In genomic region chr11:8787372-8787771, GRCh38 we compare ENCODE assay signal across 21 cellular contexts.
DNase-seq lines count a peak whose midpoint lies in the region; ATAC-seq and TF ChIP-seq lines count a peak whose summit lies in the region.
"Had no signal": no experiment of that assay in that cellular context is flagged by ENCODE, and none has a peak within 500 bp of the region (broad histone marks: within the 10 kb centered on the region; RNA-seq: fewer than 3 reads in every experiment).

No MANE protein-coding gene starts in this region.

- H4K20me1 ChIP-seq in SK-N-SH (ENCODE audit: insufficient read depth) = peaks cover 6% of the 10 kb centered on the region; the same call in 1 of the 2 replicates

- H3K4me3 Mint-ChIP-seq in effector memory CD8-positive, alpha-beta T cell = no peak overlapping the region
- H3K4me3 Mint-ChIP-seq: activated B cell treated with CpG ODN at 0.5 μM for 24 hours; activated CD8-positive, alpha-beta T cell treated with anti-CD3 and anti-CD28 coated beads, Interleukin-2, amount 10 ng/mL, durations not matched to agents 7 days and 5 days; T-helper 1 cell treated with Interleukin-12 subunit alpha and Interleukin-12 subunit beta and Interleukin-4 antibody, amounts not matched to agents 30 μg/mL and 1 μg/mL, for 36 hours; type B pancreatic cell had no signal

- no peak overlapping the region for H2AFZ ChIP-seq in SK-N-SH (ENCODE audit: low read depth)

- TF ChIP-seq CTCF in SK-N-SH (IDR thresholded peaks at IDR 0.05) (no peak), ascending aorta (IDR thresholded peaks at IDR 0.05) (no peak), testis (IDR thresholded peaks at IDR 0.05) (no peak)

- no peaks in the 10 kb centered on the region for H3K9me3 ChIP-seq in SK-N-SH
- no peaks in the 10 kb centered on the region for H3K9me3 ChIP-seq in ascending aorta
- H3K9me3 ChIP-seq in testis = no peaks in the 10 kb centered on the region
- H3K9me3 ChIP-seq: ovary, spleen had no signal

- TF ChIP-seq EP300 in SK-N-SH (IDR thresholded peaks at IDR 0.05; ENCODE audit: borderline replicate concordance in 1 of 2, low read depth in 1 of 2, low read length in 1 of 2) = no peak

- H3K27ac ChIP-seq in SK-N-SH (ENCODE audit: low read depth in 2 of 2, low read length in 1 of 2) (no peak overlapping the region), ascending aorta (peak overlapping the region; percentile 24), testis (peak overlapping the region in 1 of 2 donors; percentile 9)
- H3K27ac ChIP-seq: cardiac muscle cell, KMS-11, ovary had no signal

- H3K36me3 ChIP-seq in SK-N-SH (replicated peaks in 1 of 2; ENCODE audit: control insufficient read depth in 1 of 2, insufficient read depth in 2 of 2, low read length in 1 of 2) = peaks cover 0 to 6% of the 10 kb centered on the region in 2 experiments
- H3K36me3 ChIP-seq in ascending aorta = no peaks in the 10 kb centered on the region
- no peaks in the 10 kb centered on the region for H3K36me3 ChIP-seq in testis (ENCODE audit: low read depth, missing control alignments)
- H3K36me3 ChIP-seq: cardiac muscle cell, ovary, spleen had no signal

- H3K9ac ChIP-seq in SK-N-SH = no peak overlapping the region
- H3K9ac ChIP-seq: KMS-11 had no signal

- peaks cover 0 to 8% of the 10 kb centered on the region in 2 donors for H3K27me3 Mint-ChIP-seq in effector memory CD8-positive, alpha-beta T cell
- H3K27me3 Mint-ChIP-seq: type B pancreatic cell had no signal

- no peak for TF ChIP-seq POLR2A in testis (IDR thresholded peaks at IDR 0.05)

- H3K4me3 ChIP-seq in SK-N-SH (ENCODE audit: low read depth in 2 of 2, low read length in 1 of 2) (no peak overlapping the region), ascending aorta (no peak overlapping the region), testis (no peak overlapping the region)
- H3K4me3 ChIP-seq: cardiac muscle cell, ovary, spleen had no signal

- ATAC-seq in SK-N-SH treated with all-trans-retinoic acid at 6 μM for 48 hours (0 out of 3 replicates have a peak, but pooled peaks have one; percentile 22), left lobe of liver (peak; percentile 25)
- no peak for ATAC-seq in effector memory CD8-positive, alpha-beta T cell (replicated peaks)
- ATAC-seq: activated CD8-positive, alpha-beta T cell treated with anti-CD3 and anti-CD28 coated beads, Interleukin-2, amount 10 ng/mL, durations not matched to agents 7 days and 5 days had no signal

- 77% methylated on average over 7 of the region's 7 CpGs for WGBS in SK-N-SH (ENCODE audit: low lambda C conversion rate)
- 41 to 51% methylated on average over 7 of the region's 7 CpGs for WGBS in testis, 2 donors

- no peaks in the 10 kb centered on the region for H3K36me3 Mint-ChIP-seq in effector memory CD8-positive, alpha-beta T cell (ENCODE audit: insufficient read depth)

- intact Hi-C loops in ascending aorta (cut with DNase I) = no loop called here
- intact Hi-C loops in testis (cut with DNase I; ENCODE audit: low total_unique reads) = no loop called here

- no peaks in the 10 kb centered on the region for H3K9me2 ChIP-seq in SK-N-SH

- no peak overlapping the region for H3K27ac Mint-ChIP-seq in effector memory CD8-positive, alpha-beta T cell
- H3K27ac Mint-ChIP-seq: activated B cell treated with CpG ODN at 0.5 μM for 24 hours; activated CD8-positive, alpha-beta T cell treated with anti-CD3 and anti-CD28 coated beads, Interleukin-2, amount 10 ng/mL, durations not matched to agents 7 days and 5 days; T-helper 1 cell treated with Interleukin-12 subunit alpha and Interleukin-12 subunit beta and Interleukin-4 antibody, amounts not matched to agents 30 μg/mL and 1 μg/mL, for 36 hours; type B pancreatic cell had no signal

- no peak overlapping the region for H3K4me2 ChIP-seq in SK-N-SH
- H3K4me2 ChIP-seq: KMS-11 had no signal

- H3K4me1 ChIP-seq in SK-N-SH (ENCODE audit: control insufficient read depth in 1 of 2, insufficient read depth in 2 of 2, low read depth in 1 of 2, low read length in 1 of 2) (peaks cover 0 to 9% of the 10 kb centered on the region in 2 experiments; a peak in 2 of 4 replicates), ascending aorta (peaks cover 0 to 10% of the 10 kb centered on the region in 2 donors), testis (peaks cover 39% of the 10 kb centered on the region)

- H3K9me3 Mint-ChIP-seq in effector memory CD8-positive, alpha-beta T cell = no peaks in the 10 kb centered on the region
- H3K9me3 Mint-ChIP-seq: activated B cell treated with CpG ODN at 0.5 μM for 24 hours; T-helper 1 cell treated with Interleukin-12 subunit alpha and Interleukin-12 subunit beta and Interleukin-4 antibody, amounts not matched to agents 30 μg/mL and 1 μg/mL, for 36 hours; type B pancreatic cell had no signal

- H3K4me1 Mint-ChIP-seq in effector memory CD8-positive, alpha-beta T cell (ENCODE audit: low read depth in 2 of 2) = no peaks in the 10 kb centered on the region
- H3K4me1 Mint-ChIP-seq: activated B cell treated with CpG ODN at 0.5 μM for 24 hours had no signal

- no peak for DNase-seq in SK-N-SH
- DNase-seq in ascending aorta (ENCODE audit: low spot score in 2 of 2) = no peak
- no peak for DNase-seq in left lobe of liver (ENCODE audit: low spot score)
- peak; percentile 61 for DNase-seq in testis
- DNase-seq in effector memory CD8-positive, alpha-beta T cell = no peak
- no peak for DNase-seq in amniotic stem cell (lab: John Stamatoyannopoulos, UW)
- DNase-seq in DMS53 treated with DMSO at 0.1 percent for 48 hours (lab: John Stamatoyannopoulos, UW; ENCODE audit: unreplicated experiment) = no peak
- DNase-seq: activated B cell treated with CpG ODN at 0.5 μM for 24 hours; activated CD8-positive, alpha-beta T cell treated with anti-CD3 and anti-CD28 coated beads, Interleukin-2, amount 10 ng/mL, durations not matched to agents 7 days and 5 days; C1 segment of cervical spinal cord; DMS153; H7; hippocampal formation; NCI-H1417; spleen had no signal

- H3K27me3 ChIP-seq in SK-N-SH (ENCODE audit: insufficient read depth) (no peaks in the 10 kb centered on the region), ascending aorta (no peaks in the 10 kb centered on the region), testis (no peaks in the 10 kb centered on the region)
- H3K27me3 ChIP-seq: cardiac muscle cell, ovary, spleen had no signal

- H3F3A ChIP-seq in SK-N-SH (replicated peaks; ENCODE audit: insufficient read depth) = peaks cover 4% of the 10 kb centered on the region

- POLR2A ChIA-PET in SK-N-SH (lab: Yijun Ruan, JAX) = no interaction called here

- CTCF ChIA-PET in SK-N-SH (lab: Yijun Ruan, JAX) = interaction anchor here (1.0 to 1.5 kb wide), 4 partner anchors 10 to 172 kb away, joined by 3 to 5 read pairs (median 3); no protein-coding TSS in a partner anchor

- no peak for TF ChIP-seq RAD21 in SK-N-SH (IDR thresholded peaks at IDR 0.05; ENCODE audit: low read length)

- peaks cover 57% of the 10 kb centered on the region for H3K79me2 ChIP-seq in SK-N-SH (ENCODE audit: insufficient read depth)

TF ChIP-seq in SK-N-SH treated with all-trans-retinoic acid at 6 μM for 48 hours, 23 proteins besides CTCF, POLR2A, EP300 and RAD21 (continues in another document):
- TF ChIP-seq CREB5 (CRISPR knock-in tag; IDR thresholded peaks at IDR 0.05; ENCODE audit: low read depth) = no peak
- TF ChIP-seq BACH2 (CRISPR knock-in tag; IDR thresholded peaks at IDR 0.05; ENCODE audit: borderline replicate concordance) = no peak
- no peak for TF ChIP-seq CSDC2 (CRISPR knock-in tag; IDR thresholded peaks at IDR 0.05)

TF ChIP-seq in SK-N-SH, 30 proteins besides CTCF, POLR2A, EP300 and RAD21 (continues in another document):
- TF ChIP-seq RCOR1 (IDR thresholded peaks at IDR 0.05; ENCODE audit: low read length) = no peak
- no peak for TF ChIP-seq IRF3 (IDR thresholded peaks at IDR 0.05; ENCODE audit: low read depth, low read length)
- TF ChIP-seq SMC3 (IDR thresholded peaks at IDR 0.05; ENCODE audit: low read depth, low read length) = no peak
- no peak for TF ChIP-seq MAX (IDR thresholded peaks at IDR 0.05; ENCODE audit: low read depth)
- TF ChIP-seq MXI1 (IDR thresholded peaks at IDR 0.05; ENCODE audit: low read depth, low read length) = no peak
- no peak for TF ChIP-seq ZBTB33 (IDR thresholded peaks at IDR 0.05; ENCODE audit: borderline replicate concordance, low read depth)
- no peak for TF ChIP-seq MEF2A (IDR thresholded peaks at IDR 0.05; ENCODE audit: borderline replicate concordance, low read depth)
- TF ChIP-seq PBX3 (IDR thresholded peaks at IDR 0.05) = no peak

Comparison
In these comparisons a context has a peak if more than half of its experiments do, and no peak if none do; other contexts are left out.
1. H3K27ac ChIP-seq: peak in ascending aorta (2 of 2); none in SK-N-SH (0 of 2).